ENCODE assay signal across 1 cellular context in genomic region chr12:87270894-87271293, GRCh38.
A peak's percentile ranks its signal among the peaks of the same experiment; 100 is the strongest.
TF ChIP-seq lines count a peak whose summit lies in the region.

No MANE protein-coding gene starts in this region.

TF ChIP-seq in SK-N-SH, 30 proteins besides CTCF, POLR2A, EP300 and RAD21 (continued from another document):
- TF ChIP-seq IRF3 (IDR thresholded peaks at IDR 0.05; ENCODE audit: low read depth, low read length) = no peak
- TF ChIP-seq EZH2phosphoT487 (IDR thresholded peaks at IDR 0.05; ENCODE audit: borderline replicate concordance, low read depth) = no peak
- no peak for TF ChIP-seq RFX5 (IDR thresholded peaks at IDR 0.05; ENCODE audit: low read length)
- peak; percentile 61 for TF ChIP-seq JUND (IDR thresholded peaks at IDR 0.05)
- peak; percentile 54; the same call in 1 of the 2 replicates for TF ChIP-seq TCF12 (IDR thresholded peaks at IDR 0.05)
- TF ChIP-seq MXI1 (IDR thresholded peaks at IDR 0.05; ENCODE audit: low read depth, low read length) = no peak
- peak; percentile 42; the same call in 1 of the 2 replicates for TF ChIP-seq FOSL2 (IDR thresholded peaks at IDR 0.05; ENCODE audit: borderline replicate concordance, low read depth)
- no peak for TF ChIP-seq GABPA (IDR thresholded peaks at IDR 0.05; ENCODE audit: low read depth)
- TF ChIP-seq TEAD4 (IDR thresholded peaks at IDR 0.05; ENCODE audit: borderline replicate concordance, insufficient read depth) = peak; percentile 69; the same call in 1 of the 2 replicates
- no peak for TF ChIP-seq SMC3 (IDR thresholded peaks at IDR 0.05; ENCODE audit: low read depth, low read length)
- TF ChIP-seq MEF2A (IDR thresholded peaks at IDR 0.05; ENCODE audit: borderline replicate concordance, low read depth) = no peak
- no peak for TF ChIP-seq GATA2 (CRISPR knock-in tag; IDR thresholded peaks at IDR 0.05)
- TF ChIP-seq PBX3 (IDR thresholded peaks at IDR 0.05) = peak; percentile 69
- no peak for TF ChIP-seq RCOR1 (IDR thresholded peaks at IDR 0.05; ENCODE audit: low read length)
- no peak for TF ChIP-seq USF2 (IDR thresholded peaks at IDR 0.05; ENCODE audit: borderline replicate concordance, low read depth, low read length)
- TF ChIP-seq NFIC (IDR thresholded peaks at IDR 0.05; ENCODE audit: borderline replicate concordance) = peak; percentile 79
